ENCODE assay signal across 33 cellular contexts in genomic region chr15:81326466-81327212, GRCh38. TPM values are rescaled to one million over a fixed set of nuclear protein-coding genes. Genes with fewer than 3 reads are reported as not detected.
DNase-seq lines count a peak whose midpoint lies in the region; ATAC-seq, FAIRE-seq and TF ChIP-seq lines count a peak whose summit lies in the region.
"Had no signal": no experiment of that assay in that cellular context is flagged by ENCODE, and none has a peak within 500 bp of the region (broad histone marks: within the 10 kb centered on the region; RNA-seq: fewer than 3 reads in every experiment).

No MANE protein-coding gene starts in this region.

- H3K79me2 ChIP-seq in HepG2 (ENCODE audit: insufficient read depth, low read length) (no peaks in the 10 kb centered on the region), Karpas-422 (ENCODE audit: low read length) (no peaks in the 10 kb centered on the region)

- H3K9me3 ChIP-seq in HepG2 (ENCODE audit: low read length) = no peaks in the 10 kb centered on the region
- H3K9me3 ChIP-seq in right lobe of liver = no peaks in the 10 kb centered on the region
- no peaks in the 10 kb centered on the region for H3K9me3 ChIP-seq in Karpas-422 (ENCODE audit: low read length)
- H3K9me3 ChIP-seq: lower lobe of right lung, SJCRH30 had no signal

- no peak overlapping the region for H3K4me2 ChIP-seq in HepG2 (ENCODE audit: low read depth, low read length)
- H3K4me2 ChIP-seq in Karpas-422 (ENCODE audit: low read depth, low read length, poor library complexity, severe bottlenecking) = no peak overlapping the region

- CTCF ChIA-PET in HepG2 (lab: Yijun Ruan, JAX; ENCODE audit: low intra/inter-chr PET ratio, low total read pairs) = no interaction called here

- DNase-seq in HepG2 (ENCODE audit: low spot score) (no peak), right lobe of liver (no peak), amniotic epithelial cell (ENCODE audit: low read depth) (peak; percentile 16), glomerular visceral epithelial cell (ENCODE audit: extremely low spot score) (peak; percentile 33), mucosa of gallbladder (ENCODE audit: low spot score) (no peak), Karpas-422 (no peak)
- DNase-seq: activated CD4-positive, alpha-beta T cell treated with anti-CD3 and anti-CD28 coated beads for 1 hour; activated CD8-positive, alpha-beta memory T cell treated with anti-CD3 and anti-CD28 coated beads for 24 hours; activated gamma-delta T cell treated with Interleukin-2 at 50 U/mL for 16 hours; activated T-cell treated with anti-CD3 and anti-CD28 coated beads, Interleukin-2, amount 50 U/mL, for 1 hour; C1 segment of cervical spinal cord; DMS79 treated with DMSO at 0.1 percent for 48 hours; glutamatergic neuron; Kasumi-1; kidney; lower lobe of right lung; NCI-H1694; NCI-H2171 treated with DMSO at 0.1 percent for 48 hours; NCI-H526; stimulated activated CD4-positive, alpha-beta T cell treated with anti-CD3 and anti-CD28 coated beads, Interleukin-1b, Interleukin-23, amount 100 ng/mL, for 48 hours had no signal

- 80% methylated on average over 7 of the region's 7 CpGs for WGBS in HepG2 (ENCODE audit: low lambda C conversion rate)
- WGBS in right lobe of liver (ENCODE audit: insufficient coverage, low coverage, low lambda C conversion rate, missing lambda C conversion rate) = 49% methylated on average over 6 of the region's 7 CpGs

- intact Hi-C loops in HepG2 (cut with micrococcal nuclease; ENCODE audit: unreplicated experiment) (no loop called here), right lobe of liver (cut with DNase I) (no loop called here)

- in situ Hi-C loops in HepG2 (cut with HindIII; ENCODE audit: extremely low pct_ligation_motif_present, low pct_unique_long_range_greater_than_20kb) = no loop called here

- no peaks in the 10 kb centered on the region for H3K27me3 ChIP-seq in HepG2 (ENCODE audit: control insufficient read depth in 1 of 2, insufficient read depth in 2 of 2, low read length in 2 of 2)
- H3K27me3 ChIP-seq in right lobe of liver = no peaks in the 10 kb centered on the region
- no peaks in the 10 kb centered on the region for H3K27me3 ChIP-seq in Karpas-422 (ENCODE audit: low read length)
- H3K27me3 ChIP-seq: SJCRH30 had no signal

- no peak for TF ChIP-seq CTCF in HepG2 (CRISPR knock-in tag; IDR thresholded peaks at IDR 0.05)
- TF ChIP-seq CTCF in right lobe of liver (IDR thresholded peaks at IDR 0.05) = no peak

- no peak for TF ChIP-seq RAD21 in HepG2 (CRISPR knock-in tag; IDR thresholded peaks at IDR 0.05)

- H3K36me3 ChIP-seq in HepG2 (replicated peaks in 1 of 2; ENCODE audit: control insufficient read depth in 1 of 2, insufficient read depth in 2 of 2, low read length in 2 of 2) (no peaks in the 10 kb centered on the region), right lobe of liver (peaks cover 0 to 8% (median 0%) of the 10 kb centered on the region in 4 donors), Karpas-422 (ENCODE audit: insufficient read depth, low read length) (no peaks in the 10 kb centered on the region)
- H3K36me3 ChIP-seq: lower lobe of right lung, SJCRH30 had no signal

- POLR2A ChIA-PET in HepG2 (lab: Yijun Ruan, JAX) = no interaction called here

- H4K20me1 ChIP-seq in HepG2 (ENCODE audit: insufficient read depth, low read length) (no peaks in the 10 kb centered on the region), Karpas-422 (ENCODE audit: insufficient read depth, low read depth, low read length) (no peaks in the 10 kb centered on the region)

- H3K9ac ChIP-seq in HepG2 (ENCODE audit: insufficient read depth, low read depth, low read length) (no peak overlapping the region), Karpas-422 (ENCODE audit: low read length) (no peak overlapping the region)

- TF ChIP-seq POLR2A in HepG2 (IDR thresholded peaks at IDR 0.05; ENCODE audit: insufficient read depth in 1 of 2, low read depth in 2 of 2, low read length in 2 of 2) = no peak
- no peak for TF ChIP-seq POLR2A in right lobe of liver (IDR thresholded peaks at IDR 0.05)

- H3K4me3 ChIP-seq in HepG2 (replicated peaks in 1 of 3; ENCODE audit: insufficient read depth in 1 of 3, low read depth in 2 of 3, low read length in 3 of 3) (no peak overlapping the region), right lobe of liver (no peak overlapping the region), Karpas-422 (ENCODE audit: low read length) (no peak overlapping the region)
- H3K4me3 ChIP-seq: lower lobe of right lung, SJCRH30, skin epidermis had no signal

- ATAC-seq in HepG2 (no peak), right lobe of liver (no peak), HG03457 (IDR thresholded peaks at IDR 0.05; ENCODE audit: unreplicated experiment) (no peak), GM19023 (IDR thresholded peaks at IDR 0.05; ENCODE audit: unreplicated experiment) (no peak)
- ATAC-seq: lower lobe of right lung had no signal

- H3K4me1 ChIP-seq in HepG2 (ENCODE audit: insufficient read depth, low read length) = peaks cover 28% of the 10 kb centered on the region
- H3K4me1 ChIP-seq in right lobe of liver = peaks cover 0 to 23% (median 2%) of the 10 kb centered on the region in 4 donors
- peaks cover 10% of the 10 kb centered on the region for H3K4me1 ChIP-seq in Karpas-422 (ENCODE audit: low read length)
- H3K4me1 ChIP-seq: SJCRH30 had no signal

- FAIRE-seq in HepG2 (lab: Jason Lieb, UNC) = no peak
- FAIRE-seq: bronchial epithelial cell, endometrium, GM12891, kidney, TTC549 had no signal

- BruUV-seq in HepG2 (replicated peaks; lab: Mats Ljungman, UMichigan) = no TSS peak

- TF ChIP-seq EP300 in HepG2 (IDR thresholded peaks at IDR 0.05; ENCODE audit: low read depth in 2 of 2, low read length in 2 of 2) (no peak), HepG2 (CRISPR knock-in tag; IDR thresholded peaks at IDR 0.05; ENCODE audit: borderline replicate concordance) (no peak)

- H3K9me2 ChIP-seq in Karpas-422 (replicated peaks; ENCODE audit: insufficient read depth, low read length) = no peaks in the 10 kb centered on the region

- no peak overlapping the region for H2AFZ ChIP-seq in HepG2 (ENCODE audit: low read length)
- no peak overlapping the region for H2AFZ ChIP-seq in Karpas-422 (ENCODE audit: low read length)

- H3K27ac ChIP-seq in HepG2 (ENCODE audit: extremely low read length, insufficient read depth, low read length) (no peak overlapping the region), right lobe of liver (no peak overlapping the region), Karpas-422 (ENCODE audit: low read length) (no peak overlapping the region)
- H3K27ac ChIP-seq: lower lobe of right lung, SJCRH30 had no signal

RNA-seq across cellular contexts. Expression of gene STARD5, which starts 2.7 kb away (rescaled TPM):
- total RNA-seq in HepG2 (2016; rRNA removed; fragmentation: Illumina TruSeq; extraction: Trizol) = 1.6 and 3.1 TPM in 2 replicates
- 1.0 and 1.6 TPM in 2 replicates for total RNA-seq in HepG2 (2016; cell fraction: cytosol; rRNA removed; fragmentation: Illumina TruSeq; extraction: Trizol; ENCODE audit: low read depth)
- 0.79 and 2.3 TPM in 2 replicates for total RNA-seq in HepG2 (2016; cell fraction: insoluble cytoplasmic fraction; rRNA removed; fragmentation: Illumina TruSeq; extraction: Trizol)
- 1.0 and 1.2 TPM in 2 replicates for total RNA-seq in HepG2 (2016; cell fraction: membrane; rRNA removed; fragmentation: Illumina TruSeq; extraction: Trizol)
- 3.9 and 5.4 TPM in 2 replicates for total RNA-seq in HepG2 (2016; cell fraction: nucleus; rRNA removed; fragmentation: Illumina TruSeq; extraction: Trizol)
- polyA plus RNA-seq in HepG2 (2011; rRNA removed) = 3.5 TPM in 2 replicates
- polyA plus RNA-seq in HepG2 (2011; cell fraction: cytosol; rRNA removed) = 2.2 and 2.3 TPM in 2 replicates
- 13.0 and 14.0 TPM in 2 replicates for polyA plus RNA-seq in HepG2 (2011; cell fraction: nucleus; rRNA removed)
- 0.79 and 0.84 TPM in 2 replicates for polyA plus RNA-seq in HepG2 (2012)
- 0.96 and 0.98 TPM in 2 replicates for polyA plus RNA-seq in HepG2 (2016; cell fraction: cytosol; fragmentation: Illumina TruSeq; extraction: Trizol; ENCODE audit: low read depth)
- 1.8 and 2.1 TPM in 2 replicates for polyA plus RNA-seq in HepG2 (2016; cell fraction: insoluble cytoplasmic fraction; fragmentation: Illumina TruSeq; extraction: Trizol; ENCODE audit: low read depth)
- 1.00 and 1.8 TPM in 2 replicates for polyA plus RNA-seq in HepG2 (2016; cell fraction: membrane; fragmentation: Illumina TruSeq; extraction: Trizol; ENCODE audit: low read depth)
- 6.1 and 6.6 TPM in 2 replicates for polyA plus RNA-seq in HepG2 (2016; cell fraction: nucleus; fragmentation: Illumina TruSeq; extraction: Trizol; ENCODE audit: insufficient read depth, low read depth)
- polyA minus RNA-seq in HepG2 (2011; rRNA and poly(A)+ RNA removed; ENCODE audit: low replicate concordance) = 2.2 and 3.7 TPM in 2 replicates
- 0.40 and 0.70 TPM in 2 replicates for polyA minus RNA-seq in HepG2 (2011; cell fraction: cytosol; rRNA and poly(A)+ RNA removed)
- polyA minus RNA-seq in HepG2 (2011; cell fraction: nucleus; rRNA and poly(A)+ RNA removed) = 13.5 and 14.9 TPM in 2 replicates
- 10 to 100 TPM; 16.4 to 49.9 (median 19.7) TPM for total RNA-seq in right lobe of liver
- 6.7 TPM for total RNA-seq in mucosa of gallbladder
- 0.22 and 0.87 TPM in 2 replicates for total RNA-seq in Karpas-422 (2014; rRNA removed; shearing (Covaris generic); ENCODE audit: low replicate concordance)

RNA-seq across cellular contexts. Expression of gene TMC3, which starts 47.4 kb away (rescaled TPM):
- not detected in 2 replicates for total RNA-seq in HepG2 (2016; rRNA removed; fragmentation: Illumina TruSeq; extraction: Trizol)
- not detected in 2 replicates for total RNA-seq in HepG2 (2016; cell fraction: cytosol; rRNA removed; fragmentation: Illumina TruSeq; extraction: Trizol; ENCODE audit: low read depth)
- not detected in 2 replicates for total RNA-seq in HepG2 (2016; cell fraction: insoluble cytoplasmic fraction; rRNA removed; fragmentation: Illumina TruSeq; extraction: Trizol)
- total RNA-seq in HepG2 (2016; cell fraction: membrane; rRNA removed; fragmentation: Illumina TruSeq; extraction: Trizol) = not detected in 2 replicates
- total RNA-seq in HepG2 (2016; cell fraction: nucleus; rRNA removed; fragmentation: Illumina TruSeq; extraction: Trizol) = not detected in 2 replicates
- not detected in 2 replicates for polyA plus RNA-seq in HepG2 (2011; rRNA removed)
- polyA plus RNA-seq in HepG2 (2011; cell fraction: cytosol; rRNA removed) = not detected in 2 replicates
- polyA plus RNA-seq in HepG2 (2011; cell fraction: nucleus; rRNA removed) = not detected in 2 replicates
- polyA plus RNA-seq in HepG2 (2012) = not detected in 2 replicates
- polyA plus RNA-seq in HepG2 (2016; cell fraction: cytosol; fragmentation: Illumina TruSeq; extraction: Trizol; ENCODE audit: low read depth) = not detected in 2 replicates
- polyA plus RNA-seq in HepG2 (2016; cell fraction: insoluble cytoplasmic fraction; fragmentation: Illumina TruSeq; extraction: Trizol; ENCODE audit: low read depth) = not detected in 2 replicates
- not detected in 2 replicates for polyA plus RNA-seq in HepG2 (2016; cell fraction: membrane; fragmentation: Illumina TruSeq; extraction: Trizol; ENCODE audit: low read depth)
- polyA plus RNA-seq in HepG2 (2016; cell fraction: nucleus; fragmentation: Illumina TruSeq; extraction: Trizol; ENCODE audit: insufficient read depth, low read depth) = not detected in 2 replicates
- polyA minus RNA-seq in HepG2 (2011; rRNA and poly(A)+ RNA removed; ENCODE audit: low replicate concordance) = not detected in 2 replicates
- not detected in 2 replicates for polyA minus RNA-seq in HepG2 (2011; cell fraction: cytosol; rRNA and poly(A)+ RNA removed)
- not detected in 2 replicates for polyA minus RNA-seq in HepG2 (2011; cell fraction: nucleus; rRNA and poly(A)+ RNA removed)
- under 1 TPM in 1 of 6 experiments, not detected in 5; 0.11 TPM for total RNA-seq in right lobe of liver
- total RNA-seq in mucosa of gallbladder = 0.06 TPM
- not detected in 2 replicates for total RNA-seq in Karpas-422 (2014; rRNA removed; shearing (Covaris generic); ENCODE audit: low replicate concordance)
- total RNA-seq: A673; bronchial epithelial cell; HT1080; kidney; lower lobe of right lung; pulmonary artery endothelial cell; subcutaneous adipose tissue; T-helper 1 cell treated with Interleukin-12 subunit alpha and Interleukin-12 subunit beta and Interleukin-4 antibody, amounts not matched to agents 30 ng/mL and 1 ng/mL, for 36 hours had no signal

Comparison
In these comparisons a context has a peak if more than half of its experiments do, and no peak if none do; other contexts are left out.
1. DNase-seq: peak in amniotic epithelial cell (single experiment) and glomerular visceral epithelial cell (single experiment); none in HepG2 (single experiment), right lobe of liver (0 of 3), mucosa of gallbladder (single experiment) and Karpas-422 (single experiment).